ENCODE assay signal across 2 cellular contexts in genomic region chr12:52927964-52928363, GRCh38.
TF ChIP-seq lines count a peak whose summit lies in the region.

No MANE protein-coding gene starts in this region.

TF ChIP-seq in SK-N-SH, 30 proteins besides CTCF, POLR2A, EP300 and RAD21:
- TF ChIP-seq, protein P1, sequence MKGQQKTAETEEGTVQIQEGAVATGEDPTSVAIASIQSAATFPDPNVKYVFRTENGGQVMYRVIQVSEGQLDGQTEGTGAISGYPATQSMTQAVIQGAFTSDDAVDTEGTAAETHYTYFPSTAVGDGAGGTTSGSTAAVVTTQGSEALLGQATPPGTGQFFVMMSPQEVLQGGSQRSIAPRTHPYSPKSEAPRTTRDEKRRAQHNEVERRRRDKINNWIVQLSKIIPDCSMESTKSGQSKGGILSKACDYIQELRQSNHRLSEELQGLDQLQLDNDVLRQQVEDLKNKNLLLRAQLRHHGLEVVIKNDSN (IDR thresholded peaks at IDR 0.05; ENCODE audit: borderline replicate concordance, low read depth), result no peak
- TF ChIP-seq NFIC (IDR thresholded peaks at IDR 0.05; ENCODE audit: borderline replicate concordance), result no peak
- no peak for TF ChIP-seq CHD2 (IDR thresholded peaks at IDR 0.05; ENCODE audit: low read length, partially characterized antibody)
- TF ChIP-seq, protein P2, sequence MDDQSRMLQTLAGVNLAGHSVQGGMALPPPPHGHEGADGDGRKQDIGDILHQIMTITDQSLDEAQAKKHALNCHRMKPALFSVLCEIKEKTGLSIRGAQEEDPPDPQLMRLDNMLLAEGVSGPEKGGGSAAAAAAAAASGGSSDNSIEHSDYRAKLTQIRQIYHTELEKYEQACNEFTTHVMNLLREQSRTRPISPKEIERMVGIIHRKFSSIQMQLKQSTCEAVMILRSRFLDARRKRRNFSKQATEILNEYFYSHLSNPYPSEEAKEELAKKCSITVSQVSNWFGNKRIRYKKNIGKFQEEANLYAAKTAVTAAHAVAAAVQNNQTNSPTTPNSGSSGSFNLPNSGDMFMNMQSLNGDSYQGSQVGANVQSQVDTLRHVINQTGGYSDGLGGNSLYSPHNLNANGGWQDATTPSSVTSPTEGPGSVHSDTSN (IDR thresholded peaks at IDR 0.05), result no peak
- TF ChIP-seq MAX (IDR thresholded peaks at IDR 0.05; ENCODE audit: low read depth), result no peak
- TF ChIP-seq RFX5 (IDR thresholded peaks at IDR 0.05; ENCODE audit: low read length), result no peak
- no peak for TF ChIP-seq FOXJ3 (CRISPR knock-in tag; IDR thresholded peaks at IDR 0.05)
- no peak for TF ChIP-seq NRF1 (IDR thresholded peaks at IDR 0.05; ENCODE audit: low read depth, low read length)

TF ChIP-seq in SK-N-SH treated with all-trans-retinoic acid at 6 μM for 48 hours, 23 proteins besides CTCF, POLR2A, EP300 and RAD21:
- TF ChIP-seq ZNF565 (CRISPR knock-in tag; conservative IDR thresholded peaks at IDR 0.05; ENCODE audit: low read depth) (no peak), GLIS3 (CRISPR knock-in tag; IDR thresholded peaks at IDR 0.05) (no peak), TCF4 (CRISPR knock-in tag; IDR thresholded peaks at IDR 0.05; ENCODE audit: borderline replicate concordance) (no peak), ZFP30 (CRISPR knock-in tag; IDR thresholded peaks at IDR 0.05) (no peak), OSR1 (CRISPR knock-in tag; IDR thresholded peaks at IDR 0.05) (no peak), ARNTL (CRISPR knock-in tag; IDR thresholded peaks at IDR 0.05; ENCODE audit: borderline replicate concordance, low read depth) (no peak)
TF ChIP-seq in SK-N-SH treated with all-trans-retinoic acid at 6 μM for 48 hours: peak in this region for 0.
